ENCODE assay signal across 14 cellular contexts in genomic region chr5:75460532-75460931, GRCh38. TPM values are rescaled to one million over a fixed set of nuclear protein-coding genes. Genes with fewer than 3 reads are reported as not detected.
DNase-seq lines count a peak whose midpoint lies in the region; FAIRE-seq and TF ChIP-seq lines count a peak whose summit lies in the region.
"Had no signal": no experiment of that assay in that cellular context is flagged by ENCODE, and none has a peak within 500 bp of the region (broad histone marks: within the 10 kb centered on the region; RNA-seq: fewer than 3 reads in every experiment).

No MANE protein-coding gene starts in this region.

- no peak overlapping the region for H3K4ac ChIP-seq in trophoblast cell (ENCODE audit: low read depth, low read length)

- no peak overlapping the region for H3K9ac ChIP-seq in trophoblast cell (ENCODE audit: low read length)

- no peak overlapping the region for H3K14ac ChIP-seq in trophoblast cell (ENCODE audit: low read length)

- no peak overlapping the region for H2BK5ac ChIP-seq in trophoblast cell (ENCODE audit: low read depth, low read length, poor library complexity)

- H3K27me3 ChIP-seq in small intestine (ENCODE audit: control insufficient read depth in 2 of 2, insufficient read depth in 2 of 2, low read length in 2 of 2) (no peaks in the 10 kb centered on the region), trophoblast cell (ENCODE audit: insufficient read depth, low read length) (no peaks in the 10 kb centered on the region)
- H3K27me3 ChIP-seq: testis had no signal

- no peak for FAIRE-seq in small intestine (lab: Jason Lieb, UNC)
- no peak for FAIRE-seq in D721Med (lab: Jason Lieb, UNC)

- POLR2A ChIA-PET in HEK293 (lab: Yijun Ruan, JAX): no interaction called here

- H3K4me1 ChIP-seq in HEK293 (ENCODE audit: control insufficient read depth, insufficient read depth, low read length): peaks cover 13% of the 10 kb centered on the region
- H3K4me1 ChIP-seq in small intestine (ENCODE audit: control insufficient read depth in 2 of 2, insufficient read depth in 1 of 2, low read depth in 1 of 2, low read length in 1 of 2): no peaks in the 10 kb centered on the region
- no peaks in the 10 kb centered on the region for H3K4me1 ChIP-seq in trophoblast cell (ENCODE audit: control insufficient read depth in 1 of 2, insufficient read depth in 2 of 2, low read length in 2 of 2)

- DNase-seq in NCI-H510A treated with DMSO at 0.1 percent for 48 hours (lab: John Stamatoyannopoulos, UW) (peak; percentile 19), NCI-H510A (lab: John Stamatoyannopoulos, UW) (no peak), NCI-H526 treated with DMSO at 0.1 percent for 48 hours (lab: John Stamatoyannopoulos, UW) (peak; percentile 15), small intestine (peak; percentile 8), pons (ENCODE audit: low spot score) (no peak), D721Med (ENCODE audit: insufficient read length, low spot score) (no peak), trophoblast cell (no peak)
- DNase-seq: activated CD8-positive, alpha-beta memory T cell treated with anti-CD3 and anti-CD28 coated beads, Interleukin-2, amount 50 U/mL, for 4 hours; Caco-2; H7; KG1; posterior cingulate gyrus; testis had no signal

- H3K36me3 ChIP-seq in HEK293 (ENCODE audit: control insufficient read depth in 2 of 2, insufficient read depth in 1 of 2, low read length in 2 of 2) (peaks cover 0 to 10% of the 10 kb centered on the region in 2 experiments; a peak in 1 of 3 replicates), small intestine (ENCODE audit: control insufficient read depth in 2 of 2, insufficient read depth in 2 of 2, low read length in 2 of 2) (peaks cover 0 to 3% of the 10 kb centered on the region in 2 donors), trophoblast cell (ENCODE audit: control insufficient read depth in 1 of 2, insufficient read depth in 2 of 2, low read length in 2 of 2) (no peaks in the 10 kb centered on the region)

- CTCF ChIA-PET in HEK293 (lab: Yijun Ruan, JAX): no interaction called here

- WGBS in small intestine, 3 donors: 62 to 72% (median 67%) methylated on average over 2 of the region's 2 CpGs
- WGBS in trophoblast cell (ENCODE audit: extremely low coverage, insufficient coverage, insufficient read length): no CpG with 5 or more reads among the region's 2 CpGs

- no peaks in the 10 kb centered on the region for H3K79me1 ChIP-seq in trophoblast cell (ENCODE audit: low read length)

- no peak overlapping the region for H3K4me2 ChIP-seq in trophoblast cell (ENCODE audit: low read length)

- H4K12ac ChIP-seq in trophoblast cell (ENCODE audit: low read depth, low read length): no peak overlapping the region

- H3K23ac ChIP-seq in trophoblast cell (ENCODE audit: low read length): no peak overlapping the region

- peaks cover 2% of the 10 kb centered on the region for H3K79me2 ChIP-seq in trophoblast cell (ENCODE audit: control insufficient read depth, insufficient read depth, low read length, poor library complexity)

- no peak overlapping the region for H3K27ac ChIP-seq in HEK293 (ENCODE audit: extremely low read depth, low read depth, low read length)
- H3K27ac ChIP-seq in small intestine (ENCODE audit: low read depth in 1 of 2, low read length in 1 of 2): no peak overlapping the region
- H3K27ac ChIP-seq in trophoblast cell (ENCODE audit: low read depth, low read length): no peak overlapping the region
- H3K27ac ChIP-seq: testis had no signal

- H3K4me3 ChIP-seq in HEK293 (ENCODE audit: low read depth, low read length): no peak overlapping the region
- no peak overlapping the region for H3K4me3 ChIP-seq in small intestine (ENCODE audit: low read depth in 1 of 2, low read length in 2 of 2)
- no peak overlapping the region for H3K4me3 ChIP-seq in trophoblast cell (ENCODE audit: low read depth, low read length)
- H3K4me3 ChIP-seq: testis had no signal

- H2BK12ac ChIP-seq in trophoblast cell (ENCODE audit: low read length): no peak overlapping the region

- H2AFZ ChIP-seq in trophoblast cell (ENCODE audit: insufficient read depth, low read length, poor library complexity): no peak overlapping the region

- H3K9me3 ChIP-seq in HEK293 (ENCODE audit: control insufficient read depth, insufficient read depth, low read depth, low read length): no peaks in the 10 kb centered on the region
- H3K9me3 ChIP-seq in small intestine (ENCODE audit: control insufficient read depth, low read depth): no peaks in the 10 kb centered on the region
- H3K9me3 ChIP-seq in trophoblast cell (ENCODE audit: insufficient read depth, low read depth, low read length): no peaks in the 10 kb centered on the region
- H3K9me3 ChIP-seq: Caco-2, testis had no signal

- no peak overlapping the region for H2AK5ac ChIP-seq in trophoblast cell (ENCODE audit: low read length)

- no peak overlapping the region for H3K18ac ChIP-seq in trophoblast cell (ENCODE audit: low read length)

- no peak overlapping the region for H2BK120ac ChIP-seq in trophoblast cell (ENCODE audit: insufficient read depth, low read length, poor library complexity)

- no peak overlapping the region for H4K91ac ChIP-seq in trophoblast cell (ENCODE audit: low read depth, low read length)

- H4K8ac ChIP-seq in trophoblast cell (ENCODE audit: low read depth, low read length): no peak overlapping the region

- TF ChIP-seq CTCF in HEK293 (tag by site-specific recombination; IDR thresholded peaks at IDR 0.05) (no peak), D721Med (IDR thresholded peaks at IDR 0.05; ENCODE audit: insufficient read depth, missing control alignments) (no peak)

TF ChIP-seq in HEK293, 187 proteins besides CTCF, POLR2A, EP300 and RAD21:
- TF ChIP-seq PRDM6 (tag by site-specific recombination; IDR thresholded peaks at IDR 0.05) (peak; percentile 61), FEZF1 (tag by site-specific recombination; IDR thresholded peaks at IDR 0.05) (peak; percentile 54; the same call in 1 of the 2 replicates), ZNF37A (tag by site-specific recombination; IDR thresholded peaks at IDR 0.05) (no peak), WT1 (tag by site-specific recombination; IDR thresholded peaks at IDR 0.05) (peak; percentile 63; the same call in 1 of the 2 replicates)

RNA-seq across cellular contexts. Expression of gene CERT1, which starts 50.9 kb away (rescaled TPM):
- 10 to 100 TPM; 15.1 to 24.4 (median 20.0) TPM for polyA plus RNA-seq in small intestine
- 20.3 and 20.5 TPM in 2 replicates for polyA plus RNA-seq in trophoblast cell (2013)

RNA-seq across cellular contexts. Expression of gene POLK, which starts 51.2 kb away (rescaled TPM):
- 1 to 10 TPM; 3.2 to 5.4 (median 3.8) TPM for polyA plus RNA-seq in small intestine
- polyA plus RNA-seq in trophoblast cell (2013): 6.5 and 7.2 TPM in 2 replicates

Comparison
In these comparisons a context has a peak if more than half of its experiments do, and no peak if none do; other contexts are left out.
1. DNase-seq: peak in NCI-H510A treated with DMSO at 0.1 percent for 48 hours (single experiment), NCI-H526 treated with DMSO at 0.1 percent for 48 hours (single experiment) and small intestine (single experiment); none in NCI-H510A (single experiment), pons (single experiment), D721Med (single experiment) and trophoblast cell (0 of 2).